ENCODE assay signal across 18 cellular contexts in genomic region chr5:96316017-96316416, GRCh38.
DNase-seq lines count a peak whose midpoint lies in the region; ATAC-seq, FAIRE-seq and TF ChIP-seq lines count a peak whose summit lies in the region.
"Had no signal": no experiment of that assay in that cellular context is flagged by ENCODE, and none has a peak within 500 bp of the region (broad histone marks: within the 10 kb centered on the region; RNA-seq: fewer than 3 reads in every experiment).

No MANE protein-coding gene starts in this region.

- BruUV-seq in GM12878 (replicated peaks; lab: Mats Ljungman, UMichigan) = no TSS peak

- H2AFZ ChIP-seq in GM12878 (ENCODE audit: control insufficient read depth, low read depth, low read length) = no peak overlapping the region

- H3K36me3 ChIP-seq in GM12878 (ENCODE audit: control insufficient read depth in 2 of 2, insufficient read depth in 2 of 2, low read length in 1 of 2) (no peaks in the 10 kb centered on the region), right lobe of liver (no peaks in the 10 kb centered on the region), uterus (no peaks in the 10 kb centered on the region)
- H3K36me3 ChIP-seq: BLaER1, SJCRH30 had no signal

- H3K4me2 ChIP-seq in GM12878 (ENCODE audit: control insufficient read depth, insufficient read depth) = peak overlapping the region; percentile 54; the same call in 1 of the 2 replicates
- H3K4me2 ChIP-seq: BLaER1 had no signal

- H3K27ac ChIP-seq in GM12878 (ENCODE audit: control insufficient read depth, insufficient read depth) = no peak overlapping the region; the same call in 1 of the 2 replicates
- no peak overlapping the region for H3K27ac ChIP-seq in right lobe of liver
- no peak overlapping the region for H3K27ac ChIP-seq in uterus
- H3K27ac ChIP-seq in right cardiac atrium (ENCODE audit: low read length) = no peak overlapping the region
- H3K27ac ChIP-seq: BLaER1, SJCRH30 had no signal

- H3K4me3 ChIP-seq in GM12878 (no peak overlapping the region), right lobe of liver (no peak overlapping the region), uterus (no peak overlapping the region), right cardiac atrium (ENCODE audit: low read length) (no peak overlapping the region)
- H3K4me3 ChIP-seq: BLaER1, SJCRH30 had no signal

- TF ChIP-seq EP300 in GM12878 (IDR thresholded peaks at IDR 0.05; ENCODE audit: borderline replicate concordance in 1 of 2, control insufficient read depth in 1 of 2, low read depth in 2 of 2, low read length in 2 of 2) = no peak

- SMC1A ChIA-PET in GM12878 (lab: Charles Lee; ENCODE audit: uncharacterized antibody, unreplicated experiment) = interaction anchor here (0.7 kb wide), 1 partner anchor 21 kb away, joined by 3 read pairs; no protein-coding TSS in a partner anchor

- DNase-seq in GM12878 (ENCODE audit: low read depth, low spot score) (no peak), right lobe of liver (no peak), uterus (no peak), right cardiac atrium (no peak)
- DNase-seq: CD8-positive, alpha-beta T cell; DND-41; NCI-H1417; NCI-H187 treated with DMSO at 0.1 percent for 48 hours; NCI-H446; PC-3; SJCRH30 had no signal

- H3K9me3 ChIP-seq in GM12878 (replicated peaks; ENCODE audit: control insufficient read depth, insufficient read depth, low read length) (no peaks in the 10 kb centered on the region; the same call in 2 of the 3 replicates), right lobe of liver (no peaks in the 10 kb centered on the region), uterus (no peaks in the 10 kb centered on the region), right cardiac atrium (ENCODE audit: control insufficient read depth, low read length) (no peaks in the 10 kb centered on the region)
- H3K9me3 ChIP-seq: BLaER1, SJCRH30 had no signal

- no peaks in the 10 kb centered on the region for H3K79me2 ChIP-seq in GM12878 (ENCODE audit: control insufficient read depth, insufficient read depth, low read length)

- TF ChIP-seq RAD21 in GM12878 (IDR thresholded peaks at IDR 0.05; ENCODE audit: insufficient read depth, low read depth, low read length) = no peak

- CTCF ChIA-PET in GM12878 (lab: Yijun Ruan, JAX) = interaction anchor here (1.5 kb wide), 1 partner anchor 20 kb away, joined by 3 read pairs; no protein-coding TSS in a partner anchor

- RAD21 ChIA-PET in GM12878 (lab: Charles Lee; ENCODE audit: unreplicated experiment) = interaction anchor here (0.8 to 1.1 kb wide), 2 partner anchors 19 to 446 kb away, joined by 3 to 6 read pairs; no protein-coding TSS in a partner anchor

- TF ChIP-seq CTCF in GM12878 (IDR thresholded peaks at IDR 0.05 in 2 of 3, conservative IDR thresholded peaks at IDR 0.05 in 1 of 3; ENCODE audit: control insufficient read depth in 2 of 3, extremely low read depth in 1 of 3, insufficient read depth in 1 of 3, low read depth in 3 of 3, low read length in 3 of 3) = no peak
- no peak for TF ChIP-seq CTCF in right lobe of liver (IDR thresholded peaks at IDR 0.05)
- no peak for TF ChIP-seq CTCF in uterus (IDR thresholded peaks at IDR 0.05)

- POLR2A ChIA-PET in GM12878 (lab: Charles Lee) = no interaction called here

- H4K20me1 ChIP-seq in GM12878 (ENCODE audit: control insufficient read depth, insufficient read depth) = no peaks in the 10 kb centered on the region
- H4K20me1 ChIP-seq: BLaER1 had no signal

- intact Hi-C loops in GM12878 (cut with micrococcal nuclease; ENCODE audit: unreplicated experiment) = no loop called here
- intact Hi-C loops in right lobe of liver (cut with DNase I) = no loop called here
- intact Hi-C loops in uterus (cut with DNase I; ENCODE audit: low total_unique reads) = no loop called here
- intact Hi-C loops in right cardiac atrium (cut with DNase I) = no loop called here

- FAIRE-seq in GM12878 (lab: Jason Lieb, UNC) = no peak
- FAIRE-seq: D721Med, G401.6, H1 had no signal

- H3K27me3 ChIP-seq in GM12878 (replicated peaks in 1 of 2; ENCODE audit: control insufficient read depth in 2 of 2, insufficient read depth in 2 of 2, low read length in 1 of 2) (no peaks in the 10 kb centered on the region), right lobe of liver (no peaks in the 10 kb centered on the region), uterus (no peaks in the 10 kb centered on the region), right cardiac atrium (ENCODE audit: control insufficient read depth, insufficient read depth) (no peaks in the 10 kb centered on the region)
- H3K27me3 ChIP-seq: BLaER1, SJCRH30 had no signal

- no peak for TF ChIP-seq POLR2A in GM12878 (IDR thresholded peaks at IDR 0.05; ENCODE audit: low read depth, low read length)
- TF ChIP-seq POLR2A in right lobe of liver (IDR thresholded peaks at IDR 0.05) = no peak
- TF ChIP-seq POLR2A in uterus (IDR thresholded peaks at IDR 0.05) = no peak

- in situ Hi-C loops in GM12878 (cut with MboI) = no loop called here

- ATAC-seq in GM19397 (IDR thresholded peaks at IDR 0.05; ENCODE audit: unreplicated experiment) (peak; percentile 10), HG03159 (IDR thresholded peaks at IDR 0.05; ENCODE audit: unreplicated experiment) (peak; percentile 21), GM12878 (no peak; the same call in 2 of the 3 replicates), right lobe of liver (peak in 3 of 4 donors; percentile 34 to 36 (median 35)), GM19035 (IDR thresholded peaks at IDR 0.05; ENCODE audit: unreplicated experiment) (no peak), right cardiac atrium (no peak)
- ATAC-seq: CD8-positive, alpha-beta T cell; PC-3 had no signal

- H3K9ac ChIP-seq in GM12878 (ENCODE audit: control insufficient read depth, insufficient read depth, low read length) = no peak overlapping the region
- H3K9ac ChIP-seq: BLaER1 had no signal

- H3K4me1 ChIP-seq in GM12878 (ENCODE audit: control insufficient read depth, insufficient read depth, low read length) (peaks cover 12% of the 10 kb centered on the region), right lobe of liver (peaks cover 0 to 8% (median 3%) of the 10 kb centered on the region in 4 donors), uterus (no peaks in the 10 kb centered on the region), right cardiac atrium (ENCODE audit: control insufficient read depth, insufficient read depth, low read length) (peaks cover 2% of the 10 kb centered on the region)
- H3K4me1 ChIP-seq: BLaER1, SJCRH30 had no signal

TF ChIP-seq in GM12878, 131 proteins besides CTCF, POLR2A, EP300 and RAD21 (continues in another document):
- TF ChIP-seq GABPA (IDR thresholded peaks at IDR 0.05; ENCODE audit: low read depth) (no peak), SUPT20H (IDR thresholded peaks at IDR 0.05; ENCODE audit: borderline replicate concordance, control insufficient read depth, low read depth, low read length) (no peak), IKZF1 (conservative IDR thresholded peaks at IDR 0.05) (no peak), ZNF622 (IDR thresholded peaks at IDR 0.05) (no peak), DPF2 (IDR thresholded peaks at IDR 0.05) (no peak), POU2F2 (IDR thresholded peaks at IDR 0.05; ENCODE audit: borderline replicate concordance, low read depth, low read length) (no peak), YY1 (IDR thresholded peaks at IDR 0.05; ENCODE audit: low read depth, low read length) (no peak), WRNIP1 (IDR thresholded peaks at IDR 0.05; ENCODE audit: borderline replicate concordance, low read depth, low read length) (no peak), ZBTB40 (IDR thresholded peaks at IDR 0.05; ENCODE audit: borderline replicate concordance) (no peak), PAX5 (IDR thresholded peaks at IDR 0.05; ENCODE audit: borderline replicate concordance, low read depth, low read length) (no peak), ATF3 (IDR thresholded peaks at IDR 0.05; ENCODE audit: borderline replicate concordance, extremely low read depth, low read depth, low read length) (no peak), TBL1XR1 (IDR thresholded peaks at IDR 0.05; ENCODE audit: low read depth, low read length) (no peak)

Comparison
In these comparisons a context has a peak if more than half of its experiments do, and no peak if none do; other contexts are left out.
1. ATAC-seq: peak in GM19397 (single experiment), HG03159 (single experiment) and right lobe of liver (3 of 4); none in GM12878 (single experiment), GM19035 (single experiment) and right cardiac atrium (0 of 2).